ENCODE assay signal across 25 cellular contexts in genomic region chr6:83735461-83735860, GRCh38. TPM values are rescaled to one million over a fixed set of nuclear protein-coding genes. Genes with fewer than 3 reads are reported as not detected.
"Had no signal": no experiment of that assay in that cellular context is flagged by ENCODE, and none has a peak within 500 bp of the region (broad histone marks: within the 10 kb centered on the region; RNA-seq: fewer than 3 reads in every experiment).

No MANE protein-coding gene starts in this region.

- ATAC-seq: activated CD8-positive, alpha-beta T cell treated with anti-CD3 and anti-CD28 coated beads for 36 hours; activated T-cell treated with anti-CD3 and anti-CD28 coated beads, Interleukin-2, amount 50 U/mL, for 72 hours; activated T-helper 17 cell treated with anti-CD3 and anti-CD28 coated beads, Interleukin-2, amount 50 U/mL, for 72 hours; Panc1 had no signal

- DNase-seq: activated CD4-positive, alpha-beta T cell treated with anti-CD3 and anti-CD28 coated beads, Interleukin-2, amount 10 ng/mL, durations not matched to agents 24 days and 14 days; activated CD4-positive, alpha-beta T cell treated with anti-CD3 and anti-CD28 coated beads, Interleukin-2, amount 50 U/mL, for 4 hours; activated CD8-positive, alpha-beta T cell treated with anti-CD3 and anti-CD28 coated beads for 36 hours; activated gamma-delta T cell; activated naive CD4-positive, alpha-beta T cell treated with Interleukin-2 at 50 U/mL for 16 hours; activated naive CD8-positive, alpha-beta T cell treated with anti-CD3 and anti-CD28 coated beads, Interleukin-2, amount 10 ng/mL, durations not matched to agents 7 days and 5 days; activated T-cell treated with anti-CD3 and anti-CD28 coated beads, Interleukin-2, amount 50 U/mL, for 1 hour; activated T-cell treated with anti-CD3 and anti-CD28 coated beads, Interleukin-2, amount 50 U/mL, for 72 hours; amygdala; NCI-H1105 treated with DMSO at 0.1 percent for 48 hours; NCI-H1436; NCI-H1694; NCI-H2029; NCI-H345; NCI-H524 treated with DMSO at 0.1 percent for 48 hours; SHP77; SJCRH30 had no signal

- H3K27ac ChIP-seq: ascending aorta, SJCRH30, SK-N-MC had no signal

- H3K9me3 ChIP-seq: ascending aorta, SJCRH30 had no signal

- FAIRE-seq: TTC549 had no signal

- H3K4me1 ChIP-seq: ascending aorta, SJCRH30 had no signal

- H3K4me3 ChIP-seq: ascending aorta, SJCRH30, SK-N-MC had no signal

- H3K27me3 ChIP-seq: ascending aorta, SJCRH30 had no signal

- H3K36me3 ChIP-seq: ascending aorta, SJCRH30 had no signal

RNA-seq across cellular contexts. Expression of gene SNAP91, which starts 26.6 kb away (rescaled TPM):
- total RNA-seq: activated CD4-positive, alpha-beta T cell treated with anti-CD3 and anti-CD28 coated beads, Interleukin-2, amount 10 ng/mL, durations not matched to agents 24 days and 14 days; activated CD8-positive, alpha-beta memory T cell treated with anti-CD3 and anti-CD28 coated beads for 36 hours; activated CD8-positive, alpha-beta T cell treated with anti-CD3 and anti-CD28 coated beads for 36 hours; activated naive CD8-positive, alpha-beta T cell treated with anti-CD3 and anti-CD28 coated beads, Interleukin-2, amount 10 ng/mL, durations not matched to agents 7 days and 5 days; activated T-cell treated with anti-CD3 and anti-CD28 coated beads, Interleukin-2, amount 50 U/mL, for 72 hours; activated T-helper 17 cell treated with anti-CD3 and anti-CD28 coated beads, Interleukin-2, amount 50 U/mL, for 72 hours; M059J; RPMI7951; SJCRH30 had no signal
